Comparison of ENCODE assay signal across 1 cellular context in genomic region chr14:100030006-100030405, GRCh38.
TF ChIP-seq lines count a peak whose summit lies in the region.

No MANE protein-coding gene starts in this region.

TF ChIP-seq in K562, 482 proteins besides CTCF, POLR2A, EP300 and RAD21:
- TF ChIP-seq ADNP (tag; IDR thresholded peaks at IDR 0.05) (0 out of 2 replicates have a peak, but pooled peaks have one; percentile 23), BCOR (IDR thresholded peaks at IDR 0.05) (peak; percentile 48; the same call in 1 of the 2 replicates)
